ENCODE assay signal across 2 cellular contexts in the genomic region with DNA sequence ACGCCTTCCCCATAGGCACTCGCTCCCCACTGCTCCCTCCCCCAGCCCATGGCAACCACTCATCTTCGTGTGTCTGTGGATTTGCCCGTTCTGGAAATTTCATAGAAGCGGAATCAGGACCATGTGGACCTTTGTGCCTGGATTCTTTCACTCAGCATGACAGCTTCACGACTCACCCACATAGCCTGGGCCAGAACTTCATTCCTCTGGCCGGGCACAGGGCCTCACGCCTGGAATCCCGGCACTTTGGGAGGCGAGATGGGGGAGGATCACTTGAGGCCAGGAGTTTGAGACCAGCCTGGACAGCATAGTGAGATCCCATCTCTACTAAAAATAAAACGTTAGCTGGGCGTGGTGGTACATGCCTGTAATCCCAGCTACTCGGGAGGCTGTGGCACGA.
TF ChIP-seq lines count a peak whose summit lies in the region.

No MANE protein-coding gene starts in this region.

TF ChIP-seq in SK-N-SH, 30 proteins besides CTCF, POLR2A, EP300 and RAD21:
- TF ChIP-seq FOXM1 (IDR thresholded peaks at IDR 0.05; ENCODE audit: low read depth): no peak
- TF ChIP-seq, protein P1, sequence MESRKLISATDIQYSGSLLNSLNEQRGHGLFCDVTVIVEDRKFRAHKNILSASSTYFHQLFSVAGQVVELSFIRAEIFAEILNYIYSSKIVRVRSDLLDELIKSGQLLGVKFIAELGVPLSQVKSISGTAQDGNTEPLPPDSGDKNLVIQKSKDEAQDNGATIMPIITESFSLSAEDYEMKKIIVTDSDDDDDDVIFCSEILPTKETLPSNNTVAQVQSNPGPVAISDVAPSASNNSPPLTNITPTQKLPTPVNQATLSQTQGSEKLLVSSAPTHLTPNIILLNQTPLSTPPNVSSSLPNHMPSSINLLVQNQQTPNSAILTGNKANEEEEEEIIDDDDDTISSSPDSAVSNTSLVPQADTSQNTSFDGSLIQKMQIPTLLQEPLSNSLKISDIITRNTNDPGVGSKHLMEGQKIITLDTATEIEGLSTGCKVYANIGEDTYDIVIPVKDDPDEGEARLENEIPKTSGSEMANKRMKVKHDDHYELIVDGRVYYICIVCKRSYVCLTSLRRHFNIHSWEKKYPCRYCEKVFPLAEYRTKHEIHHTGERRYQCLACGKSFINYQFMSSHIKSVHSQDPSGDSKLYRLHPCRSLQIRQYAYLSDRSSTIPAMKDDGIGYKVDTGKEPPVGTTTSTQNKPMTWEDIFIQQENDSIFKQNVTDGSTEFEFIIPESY (IDR thresholded peaks at IDR 0.05; ENCODE audit: borderline replicate concordance, low read depth): no peak
- TF ChIP-seq TCF12 (IDR thresholded peaks at IDR 0.05): peak; percentile 56
- TF ChIP-seq FOSL2 (IDR thresholded peaks at IDR 0.05; ENCODE audit: borderline replicate concordance, low read depth): no peak
- TF ChIP-seq TAF1 (IDR thresholded peaks at IDR 0.05; ENCODE audit: borderline replicate concordance, low read depth, low read length): no peak
- no peak for TF ChIP-seq USF1 (IDR thresholded peaks at IDR 0.05; ENCODE audit: borderline replicate concordance, low read depth)
- no peak for TF ChIP-seq NRF1 (IDR thresholded peaks at IDR 0.05; ENCODE audit: low read depth, low read length)
- no peak for TF ChIP-seq MXI1 (IDR thresholded peaks at IDR 0.05; ENCODE audit: low read depth, low read length)
- no peak for TF ChIP-seq FOXJ3 (CRISPR knock-in tag; IDR thresholded peaks at IDR 0.05)

TF ChIP-seq in SK-N-SH treated with all-trans-retinoic acid at 6 μM for 48 hours, 23 proteins besides CTCF, POLR2A, EP300 and RAD21:
- TF ChIP-seq ESRRG (CRISPR knock-in tag; IDR thresholded peaks at IDR 0.05): no peak
- TF ChIP-seq ZNF565 (CRISPR knock-in tag; conservative IDR thresholded peaks at IDR 0.05; ENCODE audit: low read depth): no peak
- TF ChIP-seq POU6F1 (CRISPR knock-in tag; IDR thresholded peaks at IDR 0.05; ENCODE audit: borderline replicate concordance, low read depth): no peak
- no peak for TF ChIP-seq ZFP3 (CRISPR knock-in tag; IDR thresholded peaks at IDR 0.05)
- no peak for TF ChIP-seq ARNTL (CRISPR knock-in tag; IDR thresholded peaks at IDR 0.05; ENCODE audit: borderline replicate concordance, low read depth)
- no peak for TF ChIP-seq TSHZ2 (CRISPR knock-in tag; IDR thresholded peaks at IDR 0.05)
